In genomic region chr2:170368370-170368769, GRCh38 we compare ENCODE assay signal across 1 cellular context.
TF ChIP-seq lines count a peak whose summit lies in the region.

No MANE protein-coding gene starts in this region.

TF ChIP-seq in SK-N-SH treated with all-trans-retinoic acid at 6 μM for 48 hours, 23 proteins besides CTCF, POLR2A, EP300 and RAD21 (continued from another document):
- TF ChIP-seq PATZ1 (CRISPR knock-in tag; IDR thresholded peaks at IDR 0.05; ENCODE audit: borderline replicate concordance) (no peak), POU6F1 (CRISPR knock-in tag; IDR thresholded peaks at IDR 0.05; ENCODE audit: borderline replicate concordance, low read depth) (no peak)
